8 cellular contexts compared by ENCODE assay signal in the genomic region with DNA sequence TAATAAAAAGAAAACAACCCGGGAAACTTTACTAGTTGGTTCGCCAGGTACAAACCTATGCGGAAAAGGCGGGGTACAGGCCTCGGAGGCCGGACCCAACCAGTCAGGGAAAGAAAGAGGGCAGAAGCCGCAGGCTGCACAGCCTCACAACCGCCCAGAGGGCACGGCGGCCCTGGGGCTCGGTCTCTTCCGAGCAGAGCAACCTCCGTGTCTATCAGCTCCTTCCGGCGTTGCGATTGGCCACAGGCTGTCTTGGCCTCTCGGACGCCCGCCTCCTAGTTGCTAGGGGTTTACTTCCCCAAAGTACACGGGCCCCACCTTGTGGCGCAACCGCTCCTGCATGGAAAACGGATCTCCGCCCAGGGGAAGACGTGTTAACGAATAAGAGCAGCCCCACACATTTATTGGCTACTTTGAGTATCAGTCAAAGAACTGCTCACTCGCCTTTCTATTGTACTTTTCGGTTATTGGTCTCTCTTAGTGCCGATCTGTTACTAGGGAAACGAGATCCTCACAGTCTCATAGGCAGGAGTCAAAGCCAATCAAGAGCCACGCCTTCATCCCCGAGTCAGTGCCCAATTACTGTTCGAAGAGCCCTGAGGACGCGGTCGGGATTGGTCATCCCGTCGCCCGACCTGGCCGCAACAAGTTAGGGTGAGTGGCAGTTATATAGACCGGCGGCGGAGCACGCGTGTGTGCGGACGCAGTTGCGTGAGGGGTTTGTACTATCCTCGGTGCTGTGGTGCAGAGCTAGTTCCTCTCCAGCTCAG. TPM values are rescaled to one million over a fixed set of nuclear protein-coding genes. Genes with fewer than 3 reads are reported as not detected.
DNase-seq lines count a peak whose midpoint lies in the region; TF ChIP-seq lines count a peak whose summit lies in the region.

A gene (plus strand): TSS at position 696 of the 770 bp plus-strand sequence. CDS start 14,667 bp downstream, outside the sequence.

- no peaks in the 10 kb centered on the region for H3K27me3 ChIP-seq in HAP-1 (ENCODE audit: low read depth)
- no peaks in the 10 kb centered on the region for H3K27me3 ChIP-seq in MM.1S (replicated peaks; ENCODE audit: insufficient read depth, low read length)

- peak within 1 kb of the TSS in 2 of 3 experiments; percentile 48 to 78 for H3K27ac Mint-ChIP-seq in nephron
- H3K27ac Mint-ChIP-seq in stimulated activated naive CD8-positive, alpha-beta T cell treated with anti-CD3 and anti-CD28 coated beads, Interleukin-15, Interleukin-2, amounts not matched to agents 100 ng/mL and 50 ng/mL, for 24 hours: peak within 1 kb of the TSS; percentile 77

- H3K9me3 Mint-ChIP-seq in nephron: no peaks in the 10 kb centered on the region
- no peaks in the 10 kb centered on the region for H3K9me3 Mint-ChIP-seq in stimulated activated naive CD8-positive, alpha-beta T cell treated with anti-CD3 and anti-CD28 coated beads, Interleukin-15, Interleukin-2, amounts not matched to agents 100 ng/mL and 50 ng/mL, for 24 hours

- peak; percentile 66 for TF ChIP-seq CTCF in MM.1S (IDR thresholded peaks at IDR 0.05; ENCODE audit: low read length)
- TF ChIP-seq CTCF in fibroblast of the aortic adventitia (IDR thresholded peaks at IDR 0.05; ENCODE audit: insufficient read depth, low read length): peak; percentile 67
- TF ChIP-seq CTCF in nephron (IDR thresholded peaks at IDR 0.05; ENCODE audit: unreplicated experiment in 3 of 3): peak; percentile 50 to 75 (median 51)

- peak within 1 kb of the TSS; percentile 96 for H3K4me2 ChIP-seq in MM.1S (ENCODE audit: low read depth, low read length)

- no peaks in the 10 kb centered on the region for H3K27me3 Mint-ChIP-seq in nephron (ENCODE audit: low read depth)
- no peaks in the 10 kb centered on the region for H3K27me3 Mint-ChIP-seq in stimulated activated naive CD8-positive, alpha-beta T cell treated with anti-CD3 and anti-CD28 coated beads, Interleukin-15, Interleukin-2, amounts not matched to agents 100 ng/mL and 50 ng/mL, for 24 hours

- in situ Hi-C loops in HAP-1 (cut with MboI; ENCODE audit: low sequenced_read_pairs): no loop called here

- no peaks in the 10 kb centered on the region for H3K9me2 ChIP-seq in MM.1S (replicated peaks; ENCODE audit: insufficient read depth, low read length)

- H3F3A ChIP-seq in MM.1S (ENCODE audit: insufficient read depth, low read length): peaks cover 9% of the 10 kb centered on the region; the same call in 1 of the 2 replicates

- H3K4me1 Mint-ChIP-seq in nephron: peaks cover 43% of the 10 kb centered on the region
- H3K4me1 Mint-ChIP-seq in stimulated activated naive CD8-positive, alpha-beta T cell treated with anti-CD3 and anti-CD28 coated beads, Interleukin-15, Interleukin-2, amounts not matched to agents 100 ng/mL and 50 ng/mL, for 24 hours (ENCODE audit: low read depth): peaks cover 40% of the 10 kb centered on the region

- peaks cover 19% of the 10 kb centered on the region for H3K36me3 ChIP-seq in HAP-1 (replicated peaks)
- H3K36me3 ChIP-seq in MM.1S (replicated peaks; ENCODE audit: insufficient read depth, low read length): no peaks in the 10 kb centered on the region

- DNase-seq in GDM1 (lab: John Stamatoyannopoulos, UW) (peak; percentile 100), HAP-1 (ENCODE audit: low spot score in 2 of 2) (peak; percentile 100), MM.1S (peak; percentile 100), SIG-M5 (lab: John Stamatoyannopoulos, UW) (peak; percentile 100), activated gamma-delta T cell (lab: John Stamatoyannopoulos, UW) (peak; percentile 88), fibroblast of the aortic adventitia (ENCODE audit: low read depth) (peak; percentile 100)

- peaks cover 24% of the 10 kb centered on the region for H3K4me1 ChIP-seq in HAP-1
- 0 out of 2 replicates have a peak, but pooled peaks cover 19% of the 10 kb centered on the region for H3K4me1 ChIP-seq in MM.1S (ENCODE audit: low read length)

- H3K9me3 ChIP-seq in HAP-1 (no peaks in the 10 kb centered on the region), MM.1S (replicated peaks; ENCODE audit: insufficient read depth, low read length) (no peaks in the 10 kb centered on the region)

- H4K20me1 ChIP-seq in MM.1S (ENCODE audit: insufficient read depth, low read length): peaks cover 40% of the 10 kb centered on the region

- H3K4me3 Mint-ChIP-seq in nephron: peak within 1 kb of the TSS; percentile 87 to 93 (median 92)
- H3K4me3 Mint-ChIP-seq in stimulated activated naive CD8-positive, alpha-beta T cell treated with anti-CD3 and anti-CD28 coated beads, Interleukin-15, Interleukin-2, amounts not matched to agents 100 ng/mL and 50 ng/mL, for 24 hours: peak within 1 kb of the TSS; percentile 87

- peaks cover 48% of the 10 kb centered on the region for H3K79me2 ChIP-seq in MM.1S (ENCODE audit: low read length)

- peak within 1 kb of the TSS; percentile 87 for H2AFZ ChIP-seq in MM.1S (ENCODE audit: low read length)

- peak within 1 kb of the TSS; percentile 94 for H3K27ac ChIP-seq in MM.1S (ENCODE audit: low read length)

- H3K9ac ChIP-seq in MM.1S (ENCODE audit: low read length): peak within 1 kb of the TSS; percentile 92

- peaks cover 7% of the 10 kb centered on the region for H3K36me3 Mint-ChIP-seq in nephron (ENCODE audit: low read depth)
- peaks cover 33% of the 10 kb centered on the region for H3K36me3 Mint-ChIP-seq in stimulated activated naive CD8-positive, alpha-beta T cell treated with anti-CD3 and anti-CD28 coated beads, Interleukin-15, Interleukin-2, amounts not matched to agents 100 ng/mL and 50 ng/mL, for 24 hours (ENCODE audit: low read depth)

- H3K4me3 ChIP-seq in HAP-1 (peak within 1 kb of the TSS; percentile 80), MM.1S (ENCODE audit: low read length) (peak within 1 kb of the TSS; percentile 96), fibroblast of the aortic adventitia (ENCODE audit: low read depth, low read length) (peak within 1 kb of the TSS; percentile 97)

RNA-seq across cellular contexts. Expression of the gene that starts here (rescaled TPM):
- total RNA-seq in fibroblast of the aortic adventitia (ENCODE audit: low replicate concordance): 161 and 239 TPM in 2 replicates

Comparison
In these comparisons a context has a peak if more than half of its experiments do, and no peak if none do; other contexts are left out.
1. Peak in every context shown above with its lines: DNase-seq, H3K4me3 ChIP-seq and H3K27ac ChIP-seq.